In the genomic region with DNA sequence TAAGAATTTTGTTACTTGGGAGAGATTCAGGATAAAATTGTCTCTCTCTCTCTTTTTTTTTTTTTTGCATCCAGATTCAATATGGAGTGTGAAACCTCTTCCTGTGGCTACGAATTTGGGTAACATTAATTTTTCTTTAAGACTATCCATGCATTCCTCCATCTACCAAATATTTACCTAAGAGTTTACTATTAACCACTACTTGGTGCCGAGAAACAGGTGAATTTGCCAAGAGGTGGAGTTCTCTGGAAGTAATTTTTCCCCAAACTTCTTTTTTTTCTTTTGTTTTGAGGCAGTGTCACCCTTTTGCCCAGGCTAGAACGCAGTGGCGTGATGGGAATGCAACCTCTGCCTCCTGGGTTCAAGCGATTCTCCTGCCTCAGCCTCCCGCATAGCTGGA, we compare ENCODE assay signal across 11 cellular contexts.
"Had no signal": no experiment of that assay in that cellular context is flagged by ENCODE, and none has a peak within 500 bp of the region (broad histone marks: within the 10 kb centered on the region; RNA-seq: fewer than 3 reads in every experiment).

No MANE protein-coding gene starts in this region.

- DNase-seq: GM23248, GOT3, H7, H9, HCEC 1CT, HFFc6 had no signal

- H3K9ac ChIP-seq: GM23248 had no signal

- H3K27ac ChIP-seq: GM23248 had no signal

- FAIRE-seq: H1, H54 had no signal

- ATAC-seq: GM23338, HCT116 had no signal

- H3K4me2 ChIP-seq: GM23338 had no signal

- H3K27ac Mint-ChIP-seq: GM23338, H9, HFFc6 had no signal

- H3K9me3 ChIP-seq: HAP-1 had no signal

- H3K36me3 ChIP-seq: HAP-1 had no signal

- H3K4me3 ChIP-seq: GM23248, GM23338, HAP-1 had no signal

- H2AFZ ChIP-seq: GM23248, GM23338 had no signal

- H3K9me3 Mint-ChIP-seq: GM23338, H9, HFFc6 had no signal

- H3K4me3 Mint-ChIP-seq: GM23338, H9 had no signal
